In the genomic region with DNA sequence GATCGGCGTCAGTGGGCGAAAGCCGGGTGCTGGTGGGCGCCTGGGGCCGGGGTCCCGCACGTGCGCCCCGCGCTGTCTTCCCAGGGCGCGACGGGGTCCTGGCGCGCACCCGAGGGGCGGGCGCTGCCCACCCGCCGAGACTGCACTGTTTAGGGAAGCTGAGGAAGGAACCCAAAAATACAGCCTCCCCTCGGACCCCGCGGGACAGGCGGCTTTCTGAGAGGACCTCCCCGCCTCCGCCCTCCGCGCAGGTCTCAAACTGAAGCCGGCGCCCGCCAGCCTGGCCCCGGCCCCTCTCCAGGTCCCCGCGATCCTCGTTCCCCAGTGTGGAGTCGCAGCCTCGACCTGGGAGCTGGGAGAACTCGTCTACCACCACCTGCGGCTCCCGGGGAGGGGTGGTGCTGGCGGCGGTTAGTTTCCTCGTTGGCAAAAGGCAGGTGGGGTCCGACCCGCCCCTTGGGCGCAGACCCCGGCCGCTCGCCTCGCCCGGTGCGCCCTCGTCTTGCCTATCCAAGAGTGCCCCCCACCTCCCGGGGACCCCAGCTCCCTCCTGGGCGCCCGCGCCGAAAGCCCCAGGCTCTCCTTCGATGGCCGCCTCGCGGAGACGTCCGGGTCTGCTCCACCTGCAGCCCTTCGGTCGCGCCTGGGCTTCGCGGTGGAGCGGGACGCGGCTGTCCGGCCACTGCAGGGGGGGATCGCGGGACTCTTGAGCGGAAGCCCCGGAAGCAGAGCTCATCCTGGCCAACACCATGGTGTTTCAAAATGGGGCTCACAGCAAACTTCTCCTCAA, we compare ENCODE assay signal across 10 cellular contexts. TPM values are rescaled to one million over a fixed set of nuclear protein-coding genes. Genes with fewer than 3 reads are reported as not detected.
DNase-seq lines count a peak whose midpoint lies in the region; ATAC-seq and TF ChIP-seq lines count a peak whose summit lies in the region.
"Had no signal": no experiment of that assay in that cellular context is flagged by ENCODE, and none has a peak within 500 bp of the region (broad histone marks: within the 10 kb centered on the region; RNA-seq: fewer than 3 reads in every experiment).

No MANE protein-coding gene starts in this region.

- under 1% methylated on average over 57 of the region's 78 CpGs for WGBS in mesenchymal stem cell

- H3K4me3 Mint-ChIP-seq in natural killer cell treated with Interleukin-12 subunit alpha and Interleukin-12 subunit beta and Interleukin-15 and Interleukin-18, amount 100 ng/mL, for 72 hours = peak overlapping the region; percentile 25
- no peak overlapping the region for H3K4me3 Mint-ChIP-seq in natural killer cell
- H3K4me3 Mint-ChIP-seq in CD8-positive, alpha-beta memory T cell = no peak overlapping the region

- H4K8ac ChIP-seq in mesenchymal stem cell (ENCODE audit: low read length) = peak overlapping the region; percentile 79

- peak overlapping the region in 1 of 2 experiments; percentile 44 for H3K14ac ChIP-seq in mesenchymal stem cell (ENCODE audit: low read length in 2 of 2)

- H3K18ac ChIP-seq in mesenchymal stem cell (ENCODE audit: low read depth in 1 of 2, low read length in 2 of 2) = peak overlapping the region; percentile 37 to 88

- intact Hi-C loops in natural killer cell (cut with micrococcal nuclease) (no loop called here), dorsolateral prefrontal cortex (cut with DNase I) (no loop called here)

- H2BK5ac ChIP-seq in mesenchymal stem cell (ENCODE audit: low read depth, low read length, poor library complexity, severe bottlenecking) = peak overlapping the region; percentile 46

- peaks cover 35 to 53% of the 10 kb centered on the region in 2 donors for H3K27me3 Mint-ChIP-seq in natural killer cell treated with Interleukin-12 subunit alpha and Interleukin-12 subunit beta and Interleukin-15 and Interleukin-18, amount 100 ng/mL, for 72 hours
- peaks cover 39 to 49% of the 10 kb centered on the region in 2 donors for H3K27me3 Mint-ChIP-seq in natural killer cell (ENCODE audit: low read depth in 2 of 2)
- peaks cover 23 to 62% of the 10 kb centered on the region in 2 donors for H3K27me3 Mint-ChIP-seq in CD8-positive, alpha-beta memory T cell

- TF ChIP-seq CTCF in natural killer cell (IDR thresholded peaks at IDR 0.05) (no peak), dorsolateral prefrontal cortex (IDR thresholded peaks at IDR 0.05 in 54 of 56, conservative IDR thresholded peaks at IDR 0.05 in 2 of 56; ENCODE audit: low read depth in 1 of 56, partially characterized antibody in 56 of 56) (no peak)

- POLR2A ChIA-PET in CD8-positive, alpha-beta memory T cell (lab: Charles Lee) = no interaction called here

- CTCF ChIA-PET in CD8-positive, alpha-beta memory T cell (lab: Charles Lee) = no interaction called here

- ATAC-seq in natural killer cell treated with Interleukin-12 subunit alpha and Interleukin-12 subunit beta and Interleukin-15 and Interleukin-18, amount 100 ng/mL, for 72 hours = no peak
- ATAC-seq in natural killer cell = no peak
- ATAC-seq in HG02678 (IDR thresholded peaks at IDR 0.05; ENCODE audit: unreplicated experiment) = no peak

- peak overlapping the region in 1 of 2 experiments; percentile 92 for H3K23ac ChIP-seq in mesenchymal stem cell (ENCODE audit: low read length in 2 of 2)

- H3K4me2 ChIP-seq in mesenchymal stem cell (ENCODE audit: low read length, poor library complexity, severe bottlenecking) = peak overlapping the region; percentile 92

- H3K9ac ChIP-seq in mesenchymal stem cell (ENCODE audit: low read length) = peak overlapping the region; percentile 89

- H3K36me3 Mint-ChIP-seq in natural killer cell treated with Interleukin-12 subunit alpha and Interleukin-12 subunit beta and Interleukin-15 and Interleukin-18, amount 100 ng/mL, for 72 hours = no peaks in the 10 kb centered on the region
- no peaks in the 10 kb centered on the region for H3K36me3 Mint-ChIP-seq in natural killer cell
- H3K36me3 Mint-ChIP-seq in CD8-positive, alpha-beta memory T cell = peaks cover 0 to 3% (median 1%) of the 10 kb centered on the region in 3 donors

- H3K79me1 ChIP-seq in mesenchymal stem cell (replicated peaks; ENCODE audit: low read length, poor library complexity, severe bottlenecking) = peaks cover 3% of the 10 kb centered on the region

- H2BK12ac ChIP-seq in mesenchymal stem cell (ENCODE audit: low read length in 2 of 2) = peak overlapping the region; percentile 23 to 76

- H3K4me3 ChIP-seq in dorsolateral prefrontal cortex = peak overlapping the region; percentile 45 to 80 (median 65)
- peak overlapping the region; percentile 87 to 88 for H3K4me3 ChIP-seq in mesenchymal stem cell (ENCODE audit: insufficient read depth in 1 of 2, low read depth in 1 of 2, low read length in 2 of 2)
- H3K4me3 ChIP-seq in CD8-positive, alpha-beta memory T cell (ENCODE audit: low read length) = no peak overlapping the region

- H2BK15ac ChIP-seq in mesenchymal stem cell (ENCODE audit: low read depth, poor library complexity, severe bottlenecking) = peak overlapping the region; percentile 84

- H3K27me3 ChIP-seq in dorsolateral prefrontal cortex = peaks cover 0 to 52% (median 26%) of the 10 kb centered on the region in 45 donors
- no peaks in the 10 kb centered on the region for H3K27me3 ChIP-seq in mesenchymal stem cell (ENCODE audit: control insufficient read depth in 1 of 2, insufficient read depth in 1 of 2, low read length in 2 of 2)
- no peaks in the 10 kb centered on the region for H3K27me3 ChIP-seq in CD8-positive, alpha-beta memory T cell (ENCODE audit: insufficient read depth, low read length, poor library complexity, severe bottlenecking)

- DNase-seq in natural killer cell treated with Interleukin-12 subunit alpha and Interleukin-12 subunit beta and Interleukin-15 and Interleukin-18, amount 100 ng/mL, for 72 hours (ENCODE audit: low spot score) = no peak
- DNase-seq in natural killer cell = no peak
- no peak for DNase-seq in dorsolateral prefrontal cortex
- peak; percentile 40 for DNase-seq in mesenchymal stem cell
- no peak for DNase-seq in CD8-positive, alpha-beta memory T cell
- no peak for DNase-seq in midbrain (lab: John Stamatoyannopoulos, UW)
- no peak for DNase-seq in NCI-H345 treated with DMSO at 0.1 percent for 48 hours (lab: John Stamatoyannopoulos, UW; ENCODE audit: unreplicated experiment)
- DNase-seq: DND-41 had no signal

- H2AFZ ChIP-seq in mesenchymal stem cell (ENCODE audit: low read depth, low read length) = no peak overlapping the region

- H3K4me1 Mint-ChIP-seq in natural killer cell treated with Interleukin-12 subunit alpha and Interleukin-12 subunit beta and Interleukin-15 and Interleukin-18, amount 100 ng/mL, for 72 hours (ENCODE audit: low read depth in 2 of 2) = no peaks in the 10 kb centered on the region
- H3K4me1 Mint-ChIP-seq in natural killer cell = no peaks in the 10 kb centered on the region
- peaks cover 2 to 4% (median 3%) of the 10 kb centered on the region in 3 donors for H3K4me1 Mint-ChIP-seq in CD8-positive, alpha-beta memory T cell

- H3K36me3 ChIP-seq in mesenchymal stem cell (ENCODE audit: control insufficient read depth in 1 of 2, insufficient read depth in 2 of 2, low read depth in 1 of 2, low read length in 2 of 2) = peaks cover 0 to 4% of the 10 kb centered on the region in 2 experiments
- H3K36me3 ChIP-seq in CD8-positive, alpha-beta memory T cell (ENCODE audit: insufficient read depth, low read length) = no peaks in the 10 kb centered on the region
- H3K36me3 ChIP-seq: neutrophil had no signal

- no peak overlapping the region for H2AK5ac ChIP-seq in mesenchymal stem cell (ENCODE audit: low read length, severe bottlenecking)

- peak overlapping the region; percentile 95 for H2BK120ac ChIP-seq in mesenchymal stem cell (ENCODE audit: low read depth, low read length)

- no peaks in the 10 kb centered on the region for H3K9me3 Mint-ChIP-seq in natural killer cell treated with Interleukin-12 subunit alpha and Interleukin-12 subunit beta and Interleukin-15 and Interleukin-18, amount 100 ng/mL, for 72 hours
- peaks cover 0 to 2% of the 10 kb centered on the region in 2 donors for H3K9me3 Mint-ChIP-seq in natural killer cell
- peaks cover 0 to 5% (median 0%) of the 10 kb centered on the region in 5 donors for H3K9me3 Mint-ChIP-seq in CD8-positive, alpha-beta memory T cell

- peak overlapping the region; percentile 32 for H4K91ac ChIP-seq in mesenchymal stem cell (ENCODE audit: low read length)

- H3K27ac Mint-ChIP-seq in natural killer cell treated with Interleukin-12 subunit alpha and Interleukin-12 subunit beta and Interleukin-15 and Interleukin-18, amount 100 ng/mL, for 72 hours = no peak overlapping the region
- no peak overlapping the region for H3K27ac Mint-ChIP-seq in natural killer cell
- H3K27ac Mint-ChIP-seq in CD8-positive, alpha-beta memory T cell = no peak overlapping the region

- peak overlapping the region in 48 of 59 donors; percentile 11 to 91 (median 70) for H3K27ac ChIP-seq in dorsolateral prefrontal cortex
- no peak overlapping the region for H3K27ac ChIP-seq in mesenchymal stem cell (ENCODE audit: low read length, poor library complexity, severe bottlenecking)
- H3K27ac ChIP-seq in CD8-positive, alpha-beta memory T cell (ENCODE audit: low read depth, low read length) = no peak overlapping the region
- H3K27ac ChIP-seq: neutrophil had no signal

- H3K9me3 ChIP-seq in mesenchymal stem cell (ENCODE audit: control insufficient read depth, low read length) = no peaks in the 10 kb centered on the region
- H3K9me3 ChIP-seq in CD8-positive, alpha-beta memory T cell (ENCODE audit: low read length) = no peaks in the 10 kb centered on the region
- H3K9me3 ChIP-seq: neutrophil had no signal

- peak overlapping the region in 1 of 2 experiments; percentile 54 for H3K4ac ChIP-seq in mesenchymal stem cell (ENCODE audit: low read depth in 1 of 2, low read length in 2 of 2)

- H3K4me1 ChIP-seq in mesenchymal stem cell (ENCODE audit: control insufficient read depth, insufficient read depth, low read depth, low read length) = peaks cover 18% of the 10 kb centered on the region
- no peaks in the 10 kb centered on the region for H3K4me1 ChIP-seq in CD8-positive, alpha-beta memory T cell (ENCODE audit: insufficient read depth, low read length)

RNA-seq across cellular contexts. Expression of a gene that starts 1.1 kb away (rescaled TPM):
- total RNA-seq in natural killer cell treated with Interleukin-12 subunit alpha and Interleukin-12 subunit beta and Interleukin-15 and Interleukin-18, amount 100 ng/mL, for 72 hours = not detected
- total RNA-seq in natural killer cell = not detected
- 100 to 1,000 TPM in 1 of 120 experiments, 10 to 100 TPM in 119; 13.7 to 161 (median 36.0) TPM for total RNA-seq in dorsolateral prefrontal cortex
- polyA plus RNA-seq in mesenchymal stem cell (2013, experiment 1 of 2) = 15.8 TPM
- polyA plus RNA-seq in mesenchymal stem cell (2013, experiment 2 of 2) = 15.1 TPM
- not detected for total RNA-seq in CD8-positive, alpha-beta memory T cell
- polyA plus RNA-seq in CD8-positive, alpha-beta memory T cell = not detected

Comparison
In these comparisons a context has a peak if more than half of its experiments do, and no peak if none do; other contexts are left out.
1. H3K27ac ChIP-seq: peak in dorsolateral prefrontal cortex (48 of 59); none in mesenchymal stem cell (single experiment) and CD8-positive, alpha-beta memory T cell (single experiment).
2. RNA of a gene that starts 1.1 kb away (total RNA-seq): 13.7 to 161 TPM in dorsolateral prefrontal cortex; not detected in natural killer cell treated with Interleukin-12 subunit alpha and Interleukin-12 subunit beta and Interleukin-15 and Interleukin-18, amount 100 ng/mL, for 72 hours, not detected in natural killer cell and not detected in CD8-positive, alpha-beta memory T cell; every median in the first group is over 10 times any median in the second.